In genomic region chr19:1131718-1132552, GRCh38 we compare ENCODE assay signal across 8 cellular contexts. TPM values are rescaled to one million over a fixed set of nuclear protein-coding genes. Genes with fewer than 3 reads are reported as not detected.
DNase-seq lines count a peak whose midpoint lies in the region; ATAC-seq, FAIRE-seq and TF ChIP-seq lines count a peak whose summit lies in the region.

No MANE protein-coding gene starts in this region.

- CTCF ChIA-PET in T-cell (lab: Charles Lee) = no interaction called here

- DNase-seq in T-cell (peak; percentile 60 to 91 (median 84)), right atrium auricular region (ENCODE audit: low spot score) (peak; percentile 96), renal cortical epithelial cell (ENCODE audit: low read depth) (peak; percentile 68), urothelium cell line (ENCODE audit: low spot score) (peak; percentile 62)

- peak overlapping the region; percentile 91 to 93 for H3K27ac Mint-ChIP-seq in T-cell

- H3K36me3 Mint-ChIP-seq in T-cell = no peaks in the 10 kb centered on the region

- TF ChIP-seq CTCF in right atrium auricular region (IDR thresholded peaks at IDR 0.05) = peak in 1 of 2 donors; percentile 23

- peak overlapping the region; percentile 58 to 60 for H3K4me3 ChIP-seq in right atrium auricular region

- ATAC-seq in HG03196 (IDR thresholded peaks at IDR 0.05; ENCODE audit: unreplicated experiment) = peak; percentile 68
- ATAC-seq in T-cell (replicated peaks in 1 of 4) = peak; percentile 77 to 82 (median 80)
- ATAC-seq in GM18519 (IDR thresholded peaks at IDR 0.05; ENCODE audit: low FRiP score, unreplicated experiment) = no peak

- peak; percentile 59 for TF ChIP-seq POLR2A in GM18526 (IDR thresholded peaks at IDR 0.05; ENCODE audit: extremely low read depth, insufficient read length)

- peak overlapping the region; percentile 78 to 84 (median 83) for H3K4me3 Mint-ChIP-seq in T-cell

- H3K27me3 ChIP-seq in right atrium auricular region = no peaks in the 10 kb centered on the region

- peaks cover 12% of the 10 kb centered on the region for H3K36me3 ChIP-seq in right atrium auricular region

- H3K27ac ChIP-seq in adipose tissue (ENCODE audit: low read depth, low read length) = peak overlapping the region; percentile 100
- H3K27ac ChIP-seq in right atrium auricular region = peak overlapping the region; percentile 78 to 80

- H3K9me3 ChIP-seq in right atrium auricular region = no peaks in the 10 kb centered on the region

- H3K9me3 Mint-ChIP-seq in T-cell = no peaks in the 10 kb centered on the region

- H3K27me3 Mint-ChIP-seq in T-cell = no peaks in the 10 kb centered on the region

- no peak for FAIRE-seq in urothelium cell line (lab: Jason Lieb, UNC)

- H3K4me1 Mint-ChIP-seq in T-cell = peaks cover 26 to 52% (median 36%) of the 10 kb centered on the region in 3 donors

- POLR2A ChIA-PET in T-cell (lab: Charles Lee) = no interaction called here

- peaks cover 0 to 56% of the 10 kb centered on the region in 2 donors for H3K4me1 ChIP-seq in right atrium auricular region

- WGBS in adipose tissue, 3 donors = 1 to 43% (median 1%) methylated on average over 61 to 64 of the region's 64 CpGs

RNA-seq across cellular contexts. Expression of gene GPX4, which starts 28.1 kb away (rescaled TPM):
- 100 to 1,000 TPM; 139 to 221 (median 196) TPM for total RNA-seq in T-cell
- 1,000 to 10,000 TPM in 2 of 3 donors, 100 to 1,000 TPM in 1; 205 to 2,242 (median 1,517) TPM for polyA plus RNA-seq in adipose tissue
- total RNA-seq in right atrium auricular region = 100 to 1,000 TPM; 404 to 529 TPM
- total RNA-seq in renal cortical epithelial cell = 205 and 337 TPM in 2 replicates

RNA-seq across cellular contexts. Expression of gene POLR2E, which starts 36.8 kb away (rescaled TPM):
- total RNA-seq in T-cell (100 to 1,000 TPM in 3 of 5 donors, 10 to 100 TPM in 2; 75.7 to 119 (median 101) TPM), right atrium auricular region (100 to 1,000 TPM; 149 to 252 TPM), renal cortical epithelial cell (101 and 168 TPM in 2 replicates)
- polyA plus RNA-seq in adipose tissue = 100 to 1,000 TPM in 2 of 3 donors, 10 to 100 TPM in 1; 86.3 to 393 (median 226) TPM

RNA-seq across cellular contexts. Expression of gene SBNO2, which starts 42.1 kb away (rescaled TPM):
- total RNA-seq in T-cell (100 to 1,000 TPM in 3 of 5 donors, 10 to 100 TPM in 2; 90.2 to 115 (median 106) TPM), right atrium auricular region (10 to 100 TPM; 14.7 to 17.7 TPM), renal cortical epithelial cell (40.5 and 113 TPM in 2 replicates)
- polyA plus RNA-seq in adipose tissue = 100 to 1,000 TPM in 1 of 3 donors, 10 to 100 TPM in 2; 22.0 to 155 (median 53.1) TPM
